Comparison of ENCODE assay signal across 1 cellular context in genomic region chr19:35879770-35880317, GRCh38.
A peak's percentile ranks its signal among the peaks of the same experiment; 100 is the strongest.
TF ChIP-seq lines count a peak whose summit lies in the region.

No MANE protein-coding gene starts in this region.

TF ChIP-seq in HepG2, 621 proteins besides CTCF, POLR2A, EP300 and RAD21 (continued from another document and continues in another):
- TF ChIP-seq ZBTB40 (IDR thresholded peaks at IDR 0.05) (no peak), ZBTB40 (CRISPR knock-in tag; IDR thresholded peaks at IDR 0.05) (peak; percentile 59; the same call in 1 of the 2 replicates), ZNF503 (CRISPR knock-in tag; IDR thresholded peaks at IDR 0.05) (peak; percentile 69; the same call in 1 of the 2 replicates), EEA1 (CRISPR knock-in tag; IDR thresholded peaks at IDR 0.05; ENCODE audit: borderline replicate concordance) (0 out of 2 replicates have a peak, but pooled peaks have one; percentile 57), DDIT3 (CRISPR knock-in tag; IDR thresholded peaks at IDR 0.05) (no peak), JUND (CRISPR knock-in tag; IDR thresholded peaks at IDR 0.05) (no peak), MYNN (CRISPR knock-in tag; IDR thresholded peaks at IDR 0.05; ENCODE audit: low read depth) (peak; percentile 91), ZFAT (CRISPR knock-in tag; conservative IDR thresholded peaks at IDR 0.05) (no peak), TOE1 (CRISPR knock-in tag; IDR thresholded peaks at IDR 0.05) (no peak; the same call in 1 of the 2 replicates), HNRNPH1 (optimal IDR thresholded peaks at IDR 0.05; ENCODE audit: low read depth, low read length) (no peak), SKIL (CRISPR knock-in tag; IDR thresholded peaks at IDR 0.05; ENCODE audit: borderline replicate concordance) (peak; percentile 53; the same call in 1 of the 2 replicates), ZNF3 (CRISPR knock-in tag; IDR thresholded peaks at IDR 0.05) (peak; percentile 77; the same call in 1 of the 2 replicates), ZNF556 (CRISPR knock-in tag; IDR thresholded peaks at IDR 0.05; ENCODE audit: borderline replicate concordance) (no peak), ZSCAN29 (CRISPR knock-in tag; conservative IDR thresholded peaks at IDR 0.05) (no peak), MTERF4 (CRISPR knock-in tag; IDR thresholded peaks at IDR 0.05) (peak; percentile 97), ZNF33A (CRISPR knock-in tag; IDR thresholded peaks at IDR 0.05; ENCODE audit: borderline replicate concordance) (no peak), ZFP1 (CRISPR knock-in tag; IDR thresholded peaks at IDR 0.05) (peak; percentile 54; the same call in 1 of the 2 replicates), ZNF546 (CRISPR knock-in tag; conservative IDR thresholded peaks at IDR 0.05) (peak; percentile 94; the same call in 1 of the 2 replicates), KDM1A (CRISPR knock-in tag; IDR thresholded peaks at IDR 0.05) (no peak), CAMTA2 (CRISPR knock-in tag; IDR thresholded peaks at IDR 0.05; ENCODE audit: borderline replicate concordance) (peak; percentile 56; the same call in 1 of the 2 replicates), E2F1 (CRISPR knock-in tag; IDR thresholded peaks at IDR 0.05) (peak; percentile 79), CENPT (CRISPR knock-in tag; IDR thresholded peaks at IDR 0.05; ENCODE audit: low read depth) (no peak), ZFP37 (CRISPR knock-in tag; IDR thresholded peaks at IDR 0.05; ENCODE audit: borderline replicate concordance) (0 out of 2 replicates have a peak, but pooled peaks have one; percentile 89), GLI4 (CRISPR knock-in tag; IDR thresholded peaks at IDR 0.05; ENCODE audit: borderline replicate concordance) (peak; percentile 91; the same call in 1 of the 2 replicates), ZNF124 (CRISPR knock-in tag; IDR thresholded peaks at IDR 0.05) (0 out of 2 replicates have a peak, but pooled peaks have one; percentile 81), ZNF574 (CRISPR knock-in tag; IDR thresholded peaks at IDR 0.05) (peak; percentile 75), RNF2 (conservative IDR thresholded peaks at IDR 0.05; ENCODE audit: low read depth) (no peak), ELF4 (CRISPR knock-in tag; IDR thresholded peaks at IDR 0.05; ENCODE audit: borderline replicate concordance) (no peak), FOSL1 (CRISPR knock-in tag; IDR thresholded peaks at IDR 0.05; ENCODE audit: borderline replicate concordance) (no peak; the same call in 1 of the 2 replicates), IRX3 (CRISPR knock-in tag; IDR thresholded peaks at IDR 0.05; ENCODE audit: borderline replicate concordance, low read depth) (peak; percentile 85; the same call in 1 of the 2 replicates), ZNF710 (CRISPR knock-in tag; IDR thresholded peaks at IDR 0.05; ENCODE audit: borderline replicate concordance) (peak; percentile 53; the same call in 1 of the 2 replicates), PHB2 (IDR thresholded peaks at IDR 0.05; ENCODE audit: partially characterized antibody) (no peak), HMG20B (CRISPR knock-in tag; conservative IDR thresholded peaks at IDR 0.05) (0 out of 2 replicates have a peak, but pooled peaks have one; percentile 69), ZNF337 (CRISPR knock-in tag; IDR thresholded peaks at IDR 0.05; ENCODE audit: borderline replicate concordance, low read depth) (peak; percentile 60; the same call in 1 of the 2 replicates), ZFP62 (CRISPR knock-in tag; IDR thresholded peaks at IDR 0.05) (no peak), MEF2D (CRISPR knock-in tag; IDR thresholded peaks at IDR 0.05) (peak; percentile 79; the same call in 1 of the 2 replicates), ZNF496 (CRISPR knock-in tag; IDR thresholded peaks at IDR 0.05; ENCODE audit: insufficient replicate concordance) (no peak)
